ENCODE assay signal across 1 cellular context in the genomic region with DNA sequence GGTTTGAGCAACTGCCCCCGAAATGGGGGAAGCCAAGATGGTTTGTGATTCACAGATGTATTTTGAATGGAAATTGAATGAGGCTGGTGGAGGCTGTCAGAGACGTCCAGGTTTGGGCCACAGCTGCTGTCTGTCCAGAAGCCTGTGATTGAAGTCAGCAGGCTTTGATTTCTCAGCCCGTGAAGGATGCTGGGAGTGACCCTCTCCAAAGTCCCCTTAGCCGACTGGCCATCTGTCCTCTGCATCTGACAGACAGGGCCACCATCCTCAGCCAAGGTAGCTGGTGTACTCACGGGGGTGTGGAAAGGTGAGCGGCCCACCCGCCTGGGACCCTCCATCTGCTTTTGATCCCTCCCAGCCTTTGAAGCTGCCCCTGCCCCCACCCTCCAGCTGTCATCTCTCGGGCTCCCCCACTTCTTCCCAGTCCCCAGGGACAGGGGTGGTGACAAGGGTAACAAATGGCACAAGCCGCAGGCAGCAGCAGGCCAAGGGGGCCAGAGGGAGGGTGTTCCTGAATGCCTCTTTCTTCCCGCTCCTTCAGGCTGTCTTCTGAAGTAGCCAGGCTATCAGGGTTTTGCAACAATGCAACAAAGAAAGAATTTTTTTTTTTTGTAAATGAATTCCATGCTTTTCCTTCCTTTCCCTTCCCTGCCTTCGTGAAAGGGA.
TF ChIP-seq lines count a peak whose summit lies in the region.

No MANE protein-coding gene starts in this region.

TF ChIP-seq in GM23338, 12 proteins besides CTCF, POLR2A, EP300 and RAD21 (continued from another document):
- TF ChIP-seq, protein P1, sequence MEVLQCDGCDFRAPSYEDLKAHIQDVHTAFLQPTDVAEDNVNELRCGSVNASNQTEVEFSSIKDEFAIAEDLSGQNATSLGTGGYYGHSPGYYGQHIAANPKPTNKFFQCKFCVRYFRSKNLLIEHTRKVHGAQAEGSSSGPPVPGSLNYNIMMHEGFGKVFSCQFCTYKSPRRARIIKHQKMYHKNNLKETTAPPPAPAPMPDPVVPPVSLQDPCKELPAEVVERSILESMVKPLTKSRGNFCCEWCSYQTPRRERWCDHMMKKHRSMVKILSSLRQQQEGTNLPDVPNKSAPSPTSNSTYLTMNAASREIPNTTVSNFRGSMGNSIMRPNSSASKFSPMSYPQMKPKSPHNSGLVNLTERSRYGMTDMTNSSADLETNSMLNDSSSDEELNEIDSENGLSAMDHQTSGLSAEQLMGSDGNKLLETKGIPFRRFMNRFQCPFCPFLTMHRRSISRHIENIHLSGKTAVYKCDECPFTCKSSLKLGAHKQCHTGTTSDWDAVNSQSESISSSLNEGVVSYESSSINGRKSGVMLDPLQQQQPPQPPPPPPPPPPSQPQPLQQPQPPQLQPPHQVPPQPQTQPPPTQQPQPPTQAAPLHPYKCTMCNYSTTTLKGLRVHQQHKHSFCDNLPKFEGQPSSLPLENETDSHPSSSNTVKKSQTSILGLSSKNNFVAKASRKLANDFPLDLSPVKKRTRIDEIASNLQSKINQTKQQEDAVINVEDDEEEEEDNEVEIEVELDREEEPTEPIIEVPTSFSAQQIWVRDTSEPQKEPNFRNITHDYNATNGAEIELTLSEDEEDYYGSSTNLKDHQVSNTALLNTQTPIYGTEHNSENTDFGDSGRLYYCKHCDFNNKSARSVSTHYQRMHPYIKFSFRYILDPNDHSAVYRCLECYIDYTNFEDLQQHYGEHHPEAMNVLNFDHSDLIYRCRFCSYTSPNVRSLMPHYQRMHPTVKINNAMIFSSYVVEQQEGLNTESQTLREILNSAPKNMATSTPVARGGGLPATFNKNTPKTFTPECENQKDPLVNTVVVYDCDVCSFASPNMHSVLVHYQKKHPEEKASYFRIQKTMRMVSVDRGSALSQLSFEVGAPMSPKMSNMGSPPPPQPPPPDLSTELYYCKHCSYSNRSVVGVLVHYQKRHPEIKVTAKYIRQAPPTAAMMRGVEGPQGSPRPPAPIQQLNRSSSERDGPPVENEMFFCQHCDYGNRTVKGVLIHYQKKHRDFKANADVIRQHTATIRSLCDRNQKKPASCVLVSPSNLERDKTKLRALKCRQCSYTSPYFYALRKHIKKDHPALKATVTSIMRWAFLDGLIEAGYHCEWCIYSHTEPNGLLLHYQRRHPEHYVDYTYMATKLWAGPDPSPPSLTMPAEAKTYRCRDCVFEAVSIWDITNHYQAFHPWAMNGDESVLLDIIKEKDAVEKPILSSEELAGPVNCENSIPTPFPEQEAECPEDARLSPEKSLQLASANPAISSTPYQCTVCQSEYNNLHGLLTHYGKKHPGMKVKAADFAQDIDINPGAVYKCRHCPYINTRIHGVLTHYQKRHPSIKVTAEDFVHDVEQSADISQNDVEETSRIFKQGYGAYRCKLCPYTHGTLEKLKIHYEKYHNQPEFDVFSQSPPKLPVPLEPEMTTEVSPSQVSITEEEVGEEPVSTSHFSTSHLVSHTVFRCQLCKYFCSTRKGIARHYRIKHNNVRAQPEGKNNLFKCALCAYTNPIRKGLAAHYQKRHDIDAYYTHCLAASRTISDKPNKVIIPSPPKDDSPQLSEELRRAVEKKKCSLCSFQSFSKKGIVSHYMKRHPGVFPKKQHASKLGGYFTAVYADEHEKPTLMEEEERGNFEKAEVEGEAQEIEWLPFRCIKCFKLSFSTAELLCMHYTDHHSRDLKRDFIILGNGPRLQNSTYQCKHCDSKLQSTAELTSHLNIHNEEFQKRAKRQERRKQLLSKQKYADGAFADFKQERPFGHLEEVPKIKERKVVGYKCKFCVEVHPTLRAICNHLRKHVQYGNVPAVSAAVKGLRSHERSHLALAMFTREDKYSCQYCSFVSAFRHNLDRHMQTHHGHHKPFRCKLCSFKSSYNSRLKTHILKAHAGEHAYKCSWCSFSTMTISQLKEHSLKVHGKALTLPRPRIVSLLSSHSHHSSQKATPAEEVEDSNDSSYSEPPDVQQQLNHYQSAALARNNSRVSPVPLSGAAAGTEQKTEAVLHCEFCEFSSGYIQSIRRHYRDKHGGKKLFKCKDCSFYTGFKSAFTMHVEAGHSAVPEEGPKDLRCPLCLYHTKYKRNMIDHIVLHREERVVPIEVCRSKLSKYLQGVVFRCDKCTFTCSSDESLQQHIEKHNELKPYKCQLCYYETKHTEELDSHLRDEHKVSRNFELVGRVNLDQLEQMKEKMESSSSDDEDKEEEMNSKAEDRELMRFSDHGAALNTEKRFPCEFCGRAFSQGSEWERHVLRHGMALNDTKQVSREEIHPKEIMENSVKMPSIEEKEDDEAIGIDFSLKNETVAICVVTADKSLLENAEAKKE (CRISPR knock-in tag; IDR thresholded peaks at IDR 0.05): no peak
- TF ChIP-seq JUNB (IDR thresholded peaks at IDR 0.05; ENCODE audit: unreplicated experiment) (no peak), POLR2AphosphoS5 (IDR thresholded peaks at IDR 0.05; ENCODE audit: low read depth) (no peak), ZNF114 (CRISPR knock-in tag; IDR thresholded peaks at IDR 0.05) (no peak), NANOG (IDR thresholded peaks at IDR 0.05; ENCODE audit: borderline replicate concordance) (no peak)
- TF ChIP-seq, protein P2, sequence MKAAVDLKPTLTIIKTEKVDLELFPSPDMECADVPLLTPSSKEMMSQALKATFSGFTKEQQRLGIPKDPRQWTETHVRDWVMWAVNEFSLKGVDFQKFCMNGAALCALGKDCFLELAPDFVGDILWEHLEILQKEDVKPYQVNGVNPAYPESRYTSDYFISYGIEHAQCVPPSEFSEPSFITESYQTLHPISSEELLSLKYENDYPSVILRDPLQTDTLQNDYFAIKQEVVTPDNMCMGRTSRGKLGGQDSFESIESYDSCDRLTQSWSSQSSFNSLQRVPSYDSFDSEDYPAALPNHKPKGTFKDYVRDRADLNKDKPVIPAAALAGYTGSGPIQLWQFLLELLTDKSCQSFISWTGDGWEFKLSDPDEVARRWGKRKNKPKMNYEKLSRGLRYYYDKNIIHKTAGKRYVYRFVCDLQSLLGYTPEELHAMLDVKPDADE (IDR thresholded peaks at IDR 0.05): no peak
TF ChIP-seq in GM23338: peak in this region for 0.
